ENCODE assay signal across 1 cellular context in genomic region chr16:46785076-46785845, GRCh38.
TF ChIP-seq lines count a peak whose summit lies in the region.

No MANE protein-coding gene starts in this region.

TF ChIP-seq in IMR-90, 13 proteins besides CTCF, POLR2A, EP300 and RAD21:
- TF ChIP-seq RFX5 (IDR thresholded peaks at IDR 0.05; ENCODE audit: low read depth, low read length), result no peak
